8 cellular contexts compared by ENCODE assay signal in the genomic region with DNA sequence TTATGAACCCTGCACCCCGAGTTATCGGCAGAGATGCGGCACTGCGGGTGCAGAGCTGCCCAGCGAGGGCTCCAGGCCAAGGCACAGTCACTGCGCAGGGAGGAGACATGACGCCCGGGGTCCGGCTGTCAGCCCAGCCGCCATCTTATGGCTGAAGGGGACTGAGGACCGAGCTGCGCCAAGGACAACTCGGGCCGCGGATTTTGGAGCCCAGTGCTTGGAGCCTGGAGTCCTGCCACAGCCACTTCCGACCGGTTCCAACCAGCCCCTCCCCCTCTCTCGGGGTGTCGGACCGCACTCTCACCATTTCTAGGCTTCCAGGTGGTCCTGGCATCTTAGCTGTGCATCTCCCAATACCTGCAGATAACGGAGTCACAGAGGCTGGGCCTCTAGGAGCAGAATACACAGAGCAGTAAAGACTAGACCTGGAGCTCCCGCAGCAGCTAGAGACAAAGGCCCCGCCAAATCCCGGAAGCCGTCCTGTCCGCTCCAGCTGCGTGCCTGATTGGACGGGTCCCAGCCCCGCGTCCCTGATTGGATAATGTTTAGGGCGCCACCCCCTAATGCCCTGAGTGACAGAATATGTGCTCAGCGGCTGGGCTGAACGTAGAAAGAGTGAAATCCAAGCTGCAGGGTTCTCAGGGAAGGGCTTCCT. TPM values are rescaled to one million over a fixed set of nuclear protein-coding genes. Genes with fewer than 3 reads are reported as not detected.
DNase-seq lines count a peak whose midpoint lies in the region; ATAC-seq, FAIRE-seq and TF ChIP-seq lines count a peak whose summit lies in the region.

A gene (minus strand): TSS at position 451 of the 655 bp plus-strand sequence. CDS start 117 bp downstream, at position 334.

- H4K20me1 ChIP-seq in BLaER1 = no peaks in the 10 kb centered on the region

- FAIRE-seq in GM19239 (lab: Jason Lieb, UNC) = peak; percentile 89

- ATAC-seq in HG03442 (IDR thresholded peaks at IDR 0.05; ENCODE audit: unreplicated experiment) (peak; percentile 99), right lobe of liver (peak; percentile 94 to 99 (median 96))

- H3K9ac ChIP-seq in BLaER1 = peak within 1 kb of the TSS; percentile 91

- DNase-seq in GM19239 (ENCODE audit: insufficient read length, low spot score) (peak; percentile 80), NCI-H524 (lab: John Stamatoyannopoulos, UW) (peak; percentile 93), dermis blood vessel endothelial cell (peak; percentile 96), right lobe of liver (peak; percentile 94 to 99 (median 97))
- DNase-seq in activated CD4-positive, alpha-beta T cell treated with anti-CD3 and anti-CD28 coated beads, Interleukin-2, amount 50 U/mL, for 4 hours = peak; percentile 84 to 86
- peak; percentile 72 to 84 for DNase-seq in stimulated activated CD4-positive, alpha-beta T cell treated with anti-CD3 and anti-CD28 coated beads, Interleukin-4, amount 100 ng/mL, for 48 hours (ENCODE audit: low read depth in 2 of 2)

- WGBS in right lobe of liver (ENCODE audit: insufficient coverage, low coverage, low lambda C conversion rate, missing lambda C conversion rate) = 1% methylated on average over 23 of the region's 33 CpGs

- TF ChIP-seq POLR2A in right lobe of liver (IDR thresholded peaks at IDR 0.05) = peak; percentile 82

- intact Hi-C loops in right lobe of liver (cut with DNase I) = no loop called here

- H3K4me3 ChIP-seq in BLaER1 (peak within 1 kb of the TSS; percentile 98), right lobe of liver (peak within 1 kb of the TSS; percentile 54 to 82 (median 71))

- peak within 1 kb of the TSS; percentile 91 for H3K27ac ChIP-seq in BLaER1
- peak within 1 kb of the TSS; percentile 76 to 92 (median 77) for H3K27ac ChIP-seq in right lobe of liver

- peak within 1 kb of the TSS; percentile 67 for H3K4me2 ChIP-seq in BLaER1

- no peak for TF ChIP-seq CTCF in right lobe of liver (IDR thresholded peaks at IDR 0.05)

- no peaks in the 10 kb centered on the region for H3K27me3 ChIP-seq in BLaER1
- H3K27me3 ChIP-seq in right lobe of liver = no peaks in the 10 kb centered on the region

- peaks cover 4% of the 10 kb centered on the region; the same call in 1 of the 2 replicates for H3K4me1 ChIP-seq in BLaER1
- peaks cover 0 to 26% (median 11%) of the 10 kb centered on the region in 4 donors for H3K4me1 ChIP-seq in right lobe of liver

- peaks cover 59% of the 10 kb centered on the region for H3K9me3 ChIP-seq in BLaER1
- H3K9me3 ChIP-seq in right lobe of liver = no peaks in the 10 kb centered on the region

- H3K36me3 ChIP-seq in BLaER1 (peaks cover 38% of the 10 kb centered on the region), right lobe of liver (no peaks in the 10 kb centered on the region)

RNA-seq across cellular contexts. Expression of the gene that starts here (rescaled TPM):
- total RNA-seq in dermis blood vessel endothelial cell (12.6 and 19.2 TPM in 2 replicates), right lobe of liver (10 to 100 TPM in 5 of 6 experiments, 1 to 10 TPM in 1; 5.5 to 16.2 (median 12.9) TPM)

Comparison
In these comparisons a context has a peak if more than half of its experiments do, and no peak if none do; other contexts are left out.
1. Peak in every context shown above with its lines: DNase-seq, ATAC-seq, H3K4me3 ChIP-seq and H3K27ac ChIP-seq.